8 cellular contexts compared by ENCODE assay signal in the genomic region with DNA sequence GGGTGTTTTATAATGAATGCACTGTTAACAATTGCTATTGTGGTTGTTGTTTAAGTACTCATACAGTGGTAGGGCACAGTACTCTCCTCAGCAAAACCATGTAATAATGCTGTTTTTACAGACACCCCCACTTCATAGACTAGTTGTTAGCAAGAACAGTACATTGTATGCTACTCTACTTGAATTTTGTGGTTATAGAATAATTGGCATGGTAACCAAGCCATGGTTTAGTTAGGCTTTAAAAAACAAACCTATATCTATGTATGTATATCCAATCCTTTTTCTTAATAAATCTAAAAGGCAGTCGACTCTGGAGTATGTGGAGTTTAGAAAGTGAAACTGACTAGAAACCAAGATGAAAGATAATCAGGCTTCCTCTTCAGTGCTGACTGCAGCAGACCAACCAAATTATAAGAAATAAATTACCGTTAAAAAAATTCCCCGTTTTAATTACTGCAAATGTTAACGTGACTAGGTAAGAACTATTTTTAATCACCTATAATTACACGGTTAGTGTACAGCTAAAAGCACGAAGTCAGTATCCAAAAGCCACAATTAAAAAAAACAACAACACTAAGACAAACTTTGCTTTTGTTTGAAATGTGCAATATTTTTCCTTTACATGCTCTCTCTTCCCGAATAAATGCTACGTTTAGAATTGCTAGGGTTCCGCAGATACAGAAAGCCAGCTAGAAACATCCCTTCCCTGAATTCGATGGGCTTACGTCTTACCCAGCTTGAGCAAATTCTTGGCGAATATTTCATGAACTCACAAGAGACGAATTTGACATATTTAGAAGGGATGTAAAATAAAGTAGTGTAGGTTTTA.
DNase-seq lines count a peak whose midpoint lies in the region; ATAC-seq and TF ChIP-seq lines count a peak whose summit lies in the region.

No MANE protein-coding gene starts in this region.

- ATAC-seq in HG03442 (IDR thresholded peaks at IDR 0.05; ENCODE audit: unreplicated experiment) (peak; percentile 28), GM18907 (IDR thresholded peaks at IDR 0.05; ENCODE audit: unreplicated experiment) (no peak)

- peaks cover 27% of the 10 kb centered on the region for H3K4me1 Mint-ChIP-seq in activated CD4-positive, alpha-beta memory T cell treated with anti-CD3 and anti-CD28 coated beads, Interleukin-2, amount 10 ng/mL, durations not matched to agents 7 days and 5 days
- H3K4me1 Mint-ChIP-seq in glutamatergic neuron (ENCODE audit: low read depth, unreplicated experiment), result peaks cover 17% of the 10 kb centered on the region
- peaks cover 21% of the 10 kb centered on the region for H3K4me1 Mint-ChIP-seq in progenitor cell of endocrine pancreas (ENCODE audit: low read depth)

- peak overlapping the region; percentile 79 for H3K27ac Mint-ChIP-seq in activated CD4-positive, alpha-beta memory T cell treated with anti-CD3 and anti-CD28 coated beads, Interleukin-2, amount 10 ng/mL, durations not matched to agents 7 days and 5 days
- peak overlapping the region; percentile 96 for H3K27ac Mint-ChIP-seq in glutamatergic neuron (ENCODE audit: unreplicated experiment)
- peak overlapping the region; percentile 95 for H3K27ac Mint-ChIP-seq in progenitor cell of endocrine pancreas

- no peaks in the 10 kb centered on the region for H3K36me3 Mint-ChIP-seq in activated CD4-positive, alpha-beta memory T cell treated with anti-CD3 and anti-CD28 coated beads, Interleukin-2, amount 10 ng/mL, durations not matched to agents 7 days and 5 days (ENCODE audit: low read depth)
- no peaks in the 10 kb centered on the region for H3K36me3 Mint-ChIP-seq in glutamatergic neuron (ENCODE audit: unreplicated experiment)
- no peaks in the 10 kb centered on the region for H3K36me3 Mint-ChIP-seq in progenitor cell of endocrine pancreas (ENCODE audit: insufficient read depth)

- TF ChIP-seq CTCF in glutamatergic neuron (IDR thresholded peaks at IDR 0.05; ENCODE audit: partially characterized antibody, unreplicated experiment) (no peak), progenitor cell of endocrine pancreas (IDR thresholded peaks at IDR 0.05; ENCODE audit: unreplicated experiment) (no peak)

- POLR2A ChIA-PET in activated CD4-positive, alpha-beta memory T cell treated with anti-CD3 and anti-CD28 coated beads, Interleukin-2, amount 10 ng/mL, durations not matched to agents 7 days and 5 days (lab: Charles Lee), result interaction anchor here (0.6 to 4.1 kb wide), 20 partner anchors 13 to 483 kb away, joined by 3 to 59 read pairs (median 4); a partner anchor contains a TSS

- CTCF ChIA-PET in activated CD4-positive, alpha-beta memory T cell treated with anti-CD3 and anti-CD28 coated beads, Interleukin-2, amount 10 ng/mL, durations not matched to agents 7 days and 5 days (lab: Charles Lee), result interaction anchor here (0.6 to 1.6 kb wide), 18 partner anchors 7 to 436 kb away, joined by 3 to 8 read pairs (median 3); a partner anchor contains a TSS

- DNase-seq in NCI-H510A treated with DMSO at 0.1 percent for 48 hours (lab: John Stamatoyannopoulos, UW) (peak; percentile 40), NCI-H510A (lab: John Stamatoyannopoulos, UW) (no peak), glutamatergic neuron (no peak), progenitor cell of endocrine pancreas (ENCODE audit: low spot score, unreplicated experiment) (no peak), NCI-H1930 (lab: John Stamatoyannopoulos, UW) (no peak)
- no peak for DNase-seq in activated CD4-positive, alpha-beta memory T cell treated with anti-CD3 and anti-CD28 coated beads, Interleukin-2, amount 10 ng/mL, durations not matched to agents 7 days and 5 days

- peak overlapping the region; percentile 80 for H3K4me3 Mint-ChIP-seq in activated CD4-positive, alpha-beta memory T cell treated with anti-CD3 and anti-CD28 coated beads, Interleukin-2, amount 10 ng/mL, durations not matched to agents 7 days and 5 days
- H3K4me3 Mint-ChIP-seq in glutamatergic neuron (ENCODE audit: unreplicated experiment), result peak overlapping the region; percentile 98
- peak overlapping the region; percentile 85 for H3K4me3 Mint-ChIP-seq in progenitor cell of endocrine pancreas (ENCODE audit: low read depth)

- peaks cover 21% of the 10 kb centered on the region for H3K27me3 Mint-ChIP-seq in activated CD4-positive, alpha-beta memory T cell treated with anti-CD3 and anti-CD28 coated beads, Interleukin-2, amount 10 ng/mL, durations not matched to agents 7 days and 5 days
- H3K27me3 Mint-ChIP-seq in glutamatergic neuron (ENCODE audit: unreplicated experiment) (peaks cover 3% of the 10 kb centered on the region), progenitor cell of endocrine pancreas (peaks cover 26% of the 10 kb centered on the region)

- no peaks in the 10 kb centered on the region for H3K9me3 Mint-ChIP-seq in activated CD4-positive, alpha-beta memory T cell treated with anti-CD3 and anti-CD28 coated beads, Interleukin-2, amount 10 ng/mL, durations not matched to agents 7 days and 5 days
- H3K9me3 Mint-ChIP-seq in glutamatergic neuron (ENCODE audit: unreplicated experiment) (peaks cover 3% of the 10 kb centered on the region), progenitor cell of endocrine pancreas (ENCODE audit: low read depth) (no peaks in the 10 kb centered on the region)
